Comparison of ENCODE assay signal across 19 cellular contexts in genomic region chr11:104522123-104522522, GRCh38.
"Had no signal": no experiment of that assay in that cellular context is flagged by ENCODE, and none has a peak within 500 bp of the region (broad histone marks: within the 10 kb centered on the region; RNA-seq: fewer than 3 reads in every experiment).

No MANE protein-coding gene starts in this region.

- ATAC-seq: psoas muscle; right cardiac atrium; right lobe of liver; stimulated activated effector memory CD8-positive, alpha-beta T cell treated with anti-CD3 and anti-CD28 coated beads, Interleukin-12 subunit alpha, Interleukin-12 subunit beta, amount 100 ng/mL, for 72 hours; stimulated activated naive B cell treated with anti-CD40 and anti-IgM and Interleukin-4, amounts not matched to agents 10 μg/mL and 1 μg/mL and 100 μg/mL, for 72 hours had no signal

- DNase-seq: occipital lobe; ovary; posterior cingulate gyrus; psoas muscle; right cardiac atrium; right lobe of liver; sigmoid colon; small intestine; stimulated activated CD4-positive, alpha-beta T cell treated with anti-CD3 and anti-CD28 coated beads, Interleukin-15, amount 100 ng/mL, for 24 hours; stimulated activated CD4-positive, alpha-beta T cell treated with anti-CD3 and anti-CD28 coated beads, Interleukin-2, amount 100 ng/mL, for 24 hours; stimulated activated CD4-positive, alpha-beta T cell treated with anti-CD3 and anti-CD28 coated beads, Interleukin-2, amount 100 ng/mL, for 48 hours; stimulated activated CD4-positive, alpha-beta T cell treated with anti-CD3 and anti-CD28 coated beads, Interleukin-4, amount 100 ng/mL, for 24 hours; stimulated activated naive B cell treated with anti-CD40 and anti-IgM and Interleukin-4, amounts not matched to agents 10 μg/mL and 1 μg/mL and 100 μg/mL, for 72 hours; stimulated activated naive CD4-positive, alpha-beta T cell treated with Interleukin-2 at 50 U/mL for 16 hours; stomach; thyroid gland; trophoblast cell; upper lobe of left lung had no signal
